ENCODE assay signal across 8 cellular contexts in genomic region chr19:38848299-38849146, GRCh38. TPM values are rescaled to one million over a fixed set of nuclear protein-coding genes. Genes with fewer than 3 reads are reported as not detected.
DNase-seq lines count a peak whose midpoint lies in the region; ATAC-seq, FAIRE-seq and TF ChIP-seq lines count a peak whose summit lies in the region.

No MANE protein-coding gene starts in this region.

- H3K27ac Mint-ChIP-seq in activated naive CD4-positive, alpha-beta T cell treated with anti-CD3 and anti-CD28 coated beads for 36 hours: peak overlapping the region; percentile 96

- H3K9me3 Mint-ChIP-seq in activated naive CD4-positive, alpha-beta T cell treated with anti-CD3 and anti-CD28 coated beads for 36 hours: no peaks in the 10 kb centered on the region

- peaks cover 57% of the 10 kb centered on the region for H3K36me3 Mint-ChIP-seq in activated naive CD4-positive, alpha-beta T cell treated with anti-CD3 and anti-CD28 coated beads for 36 hours (ENCODE audit: low read depth)

- peak overlapping the region; percentile 91 for H3K4me3 Mint-ChIP-seq in activated naive CD4-positive, alpha-beta T cell treated with anti-CD3 and anti-CD28 coated beads for 36 hours

- intact Hi-C loops in activated naive CD4-positive, alpha-beta T cell treated with anti-CD3 and anti-CD28 coated beads for 36 hours (cut with micrococcal nuclease): loop anchor here (1.0 kb wide), 1 partner anchor 10 kb away; no protein-coding TSS in a partner anchor
- intact Hi-C loops in right lobe of liver (cut with DNase I): no loop called here
- intact Hi-C loops in transverse colon (cut with DNase I; ENCODE audit: low total_unique reads): no loop called here

- WGBS in right lobe of liver (ENCODE audit: insufficient coverage, low coverage, low lambda C conversion rate, missing lambda C conversion rate): 12% methylated on average over 19 of the region's 22 CpGs
- WGBS in transverse colon (ENCODE audit: low coverage in 1 of 2), 2 donors: 11 to 12% methylated on average over 10 to 22 of the region's 22 CpGs

- no peaks in the 10 kb centered on the region for H3K27me3 ChIP-seq in right lobe of liver
- no peaks in the 10 kb centered on the region for H3K27me3 ChIP-seq in transverse colon

- TF ChIP-seq POLR2A in right lobe of liver (IDR thresholded peaks at IDR 0.05) (no peak), transverse colon (IDR thresholded peaks at IDR 0.05) (no peak)

- H3K27ac ChIP-seq in right lobe of liver (peak overlapping the region; percentile 100), transverse colon (peak overlapping the region; percentile 99 to 100 (median 100))

- no peak for TF ChIP-seq EP300 in transverse colon (IDR thresholded peaks at IDR 0.05; ENCODE audit: low read depth)

- CTCF ChIA-PET in activated naive CD4-positive, alpha-beta T cell treated with anti-CD3 and anti-CD28 coated beads for 36 hours (lab: Charles Lee): interaction anchor here (0.7 to 1.3 kb wide), 4 partner anchors 10 to 82 kb away, joined by 3 to 6 read pairs (median 4); partner anchors contain the start of genes MRPS12 and SARS2

- no peaks in the 10 kb centered on the region for H3K27me3 Mint-ChIP-seq in activated naive CD4-positive, alpha-beta T cell treated with anti-CD3 and anti-CD28 coated beads for 36 hours (ENCODE audit: low read depth)

- no peaks in the 10 kb centered on the region for H3K9me3 ChIP-seq in right lobe of liver
- H3K9me3 ChIP-seq in transverse colon: no peaks in the 10 kb centered on the region

- no peak for DNase-seq in activated naive CD4-positive, alpha-beta T cell treated with anti-CD3 and anti-CD28 coated beads for 36 hours
- DNase-seq in activated naive CD4-positive, alpha-beta T cell (lab: John Stamatoyannopoulos, UW): no peak
- DNase-seq in astrocyte of the cerebellum (ENCODE audit: low read depth) (no peak), right lobe of liver (peak in 1 of 3 donors; percentile 51), transverse colon (no peak), urothelium cell line (ENCODE audit: low spot score) (no peak), dermis blood vessel endothelial cell (no peak), NCI-H774 (lab: John Stamatoyannopoulos, UW) (no peak)

- H3K4me1 ChIP-seq in right lobe of liver: peaks cover 0 to 47% (median 16%) of the 10 kb centered on the region in 4 donors
- peaks cover 23 to 53% (median 32%) of the 10 kb centered on the region in 4 donors for H3K4me1 ChIP-seq in transverse colon

- no peak for ATAC-seq in right lobe of liver

- no peak for FAIRE-seq in urothelium cell line (lab: Jason Lieb, UNC)

- peaks cover 30 to 43% (median 34%) of the 10 kb centered on the region in 4 donors for H3K36me3 ChIP-seq in right lobe of liver
- H3K36me3 ChIP-seq in transverse colon: peaks cover 0 to 42% (median 19%) of the 10 kb centered on the region in 4 donors

- peaks cover 60% of the 10 kb centered on the region for H3K4me1 Mint-ChIP-seq in activated naive CD4-positive, alpha-beta T cell treated with anti-CD3 and anti-CD28 coated beads for 36 hours (ENCODE audit: low read depth)

- H3K4me3 ChIP-seq in astrocyte of the cerebellum (ENCODE audit: low read depth, low read length): peak overlapping the region; percentile 66
- H3K4me3 ChIP-seq in right lobe of liver: peak overlapping the region; percentile 78 to 99 (median 91)
- H3K4me3 ChIP-seq in transverse colon: peak overlapping the region; percentile 21 to 100 (median 84)

- in situ Hi-C loops in astrocyte of the cerebellum (cut with HindIII; ENCODE audit: low sequenced_read_pairs) (no loop called here), transverse colon (cut with MboI; ENCODE audit: low pct_ligation_motif_present in 1 of 4, low pct_unique_long_range_greater_than_20kb in 1 of 4, low sequenced_read_pairs in 3 of 4) (no loop called here)

- TF ChIP-seq CTCF in astrocyte of the cerebellum (IDR thresholded peaks at IDR 0.05; ENCODE audit: low read depth, low read length, missing control alignments) (no peak), right lobe of liver (IDR thresholded peaks at IDR 0.05) (no peak), transverse colon (IDR thresholded peaks at IDR 0.05) (no peak)

RNA-seq across cellular contexts. Expression of gene HNRNPL, which starts 1.3 kb away (rescaled TPM):
- total RNA-seq in activated naive CD4-positive, alpha-beta T cell treated with anti-CD3 and anti-CD28 coated beads for 36 hours: 100 to 1,000 TPM; 777 to 829 TPM
- 100 to 1,000 TPM in 4 of 6 experiments, 10 to 100 TPM in 2; 89.5 to 157 (median 102) TPM for total RNA-seq in right lobe of liver
- 100 to 1,000 TPM; 139 to 200 (median 174) TPM for total RNA-seq in transverse colon
- total RNA-seq in dermis blood vessel endothelial cell: 293 and 327 TPM in 2 replicates

RNA-seq across cellular contexts. Expression of gene ECH1, which starts 16.9 kb away (rescaled TPM):
- 100 to 1,000 TPM; 137 to 145 TPM for total RNA-seq in activated naive CD4-positive, alpha-beta T cell treated with anti-CD3 and anti-CD28 coated beads for 36 hours
- 100 to 1,000 TPM; 158 to 466 (median 286) TPM for total RNA-seq in right lobe of liver
- 100 to 1,000 TPM; 181 to 313 (median 228) TPM for total RNA-seq in transverse colon
- total RNA-seq in dermis blood vessel endothelial cell: 27.6 and 32.0 TPM in 2 replicates

RNA-seq across cellular contexts. Expression of gene RINL, which starts 29.6 kb away (rescaled TPM):
- total RNA-seq in activated naive CD4-positive, alpha-beta T cell treated with anti-CD3 and anti-CD28 coated beads for 36 hours: 100 to 1,000 TPM; 107 to 117 TPM
- 10 to 100 TPM in 2 of 6 experiments, 1 to 10 TPM in 4; 3.3 to 13.8 (median 5.5) TPM for total RNA-seq in right lobe of liver
- total RNA-seq in transverse colon: 1 to 10 TPM; 1.8 to 7.0 (median 3.6) TPM
- total RNA-seq in dermis blood vessel endothelial cell: 8.3 and 17.5 TPM in 2 replicates

RNA-seq across cellular contexts. Expression of gene LGALS4, which starts 35.8 kb away (rescaled TPM):
- not detected for total RNA-seq in activated naive CD4-positive, alpha-beta T cell treated with anti-CD3 and anti-CD28 coated beads for 36 hours
- total RNA-seq in right lobe of liver: 100 to 1,000 TPM in 5 of 6 experiments, 10 to 100 TPM in 1; 21.0 to 376 (median 186) TPM
- total RNA-seq in transverse colon: 1,000 to 10,000 TPM; 1,815 to 4,845 (median 3,695) TPM
- total RNA-seq in dermis blood vessel endothelial cell: not detected in 2 replicates

RNA-seq across cellular contexts. Expression of gene SIRT2, which starts 50.9 kb away (rescaled TPM):
- 10 to 100 TPM; 18.2 to 19.6 TPM for total RNA-seq in activated naive CD4-positive, alpha-beta T cell treated with anti-CD3 and anti-CD28 coated beads for 36 hours
- total RNA-seq in right lobe of liver (10 to 100 TPM; 28.6 to 62.0 (median 32.5) TPM), transverse colon (100 to 1,000 TPM in 1 of 4 donors, 10 to 100 TPM in 3; 56.3 to 128 (median 64.2) TPM), dermis blood vessel endothelial cell (118 and 122 TPM in 2 replicates)
